8 cellular contexts compared by ENCODE assay signal in the genomic region with DNA sequence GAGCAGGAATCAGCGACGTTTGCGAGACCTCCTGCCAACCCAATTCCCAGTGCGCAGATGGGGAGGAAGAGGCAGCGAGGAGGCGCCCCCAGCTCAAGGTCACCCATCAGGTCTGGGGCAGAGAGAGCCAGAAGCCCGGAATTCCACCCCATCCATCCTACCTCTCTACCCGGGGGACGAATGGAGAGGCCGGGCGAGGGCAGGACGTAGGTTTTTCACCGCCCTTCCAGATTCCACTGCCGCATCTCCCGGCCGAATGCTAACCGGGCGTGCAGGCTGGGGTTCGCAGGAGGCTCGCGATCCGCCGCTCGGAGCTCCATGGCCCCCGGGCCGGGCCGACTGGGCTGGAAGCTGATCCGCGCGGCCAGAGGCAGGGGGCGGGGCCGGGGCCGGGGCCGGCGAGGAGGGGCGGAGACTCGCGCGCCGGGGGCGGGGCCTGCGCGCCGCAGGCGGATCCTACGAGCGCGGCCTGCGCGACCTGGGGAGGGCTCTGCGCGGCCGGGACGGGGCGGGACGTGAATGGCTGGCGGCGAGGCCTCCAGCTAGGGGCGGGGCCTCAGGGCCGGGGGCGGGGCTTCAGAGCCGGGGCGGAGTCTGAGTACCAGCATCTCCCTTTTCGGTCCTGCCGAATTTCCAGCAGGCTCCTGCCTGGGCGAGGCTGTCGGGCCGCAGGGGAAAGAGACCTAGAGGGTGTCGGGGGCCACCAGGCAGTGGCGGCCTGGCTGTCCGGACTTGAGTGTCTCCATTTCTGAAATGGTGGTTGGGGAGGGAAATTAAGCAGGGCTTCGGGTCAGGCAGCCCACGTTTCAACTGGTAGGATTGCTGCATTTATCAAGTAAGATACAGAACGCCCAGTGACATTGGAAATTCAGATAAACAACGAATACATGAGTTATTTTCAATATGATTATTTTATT. TPM values are rescaled to one million over a fixed set of nuclear protein-coding genes. Genes with fewer than 3 reads are reported as not detected.
A peak's percentile ranks its signal among the peaks of the same experiment; 100 is the strongest.
DNase-seq lines count a peak whose midpoint lies in the region; ATAC-seq and TF ChIP-seq lines count a peak whose summit lies in the region.

A gene with protein sequence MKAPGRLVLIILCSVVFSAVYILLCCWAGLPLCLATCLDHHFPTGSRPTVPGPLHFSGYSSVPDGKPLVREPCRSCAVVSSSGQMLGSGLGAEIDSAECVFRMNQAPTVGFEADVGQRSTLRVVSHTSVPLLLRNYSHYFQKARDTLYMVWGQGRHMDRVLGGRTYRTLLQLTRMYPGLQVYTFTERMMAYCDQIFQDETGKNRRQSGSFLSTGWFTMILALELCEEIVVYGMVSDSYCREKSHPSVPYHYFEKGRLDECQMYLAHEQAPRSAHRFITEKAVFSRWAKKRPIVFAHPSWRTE (minus strand): TSS at position 377 of the 917 bp plus-strand sequence. CDS start 622 bp downstream, outside the sequence.

- H3K9me3 ChIP-seq in T-helper 17 cell (ENCODE audit: control insufficient read depth, low read length, poor library complexity, severe bottlenecking) (no peaks in the 10 kb centered on the region), prostate gland (no peaks in the 10 kb centered on the region), upper lobe of right lung (no peaks in the 10 kb centered on the region)

- TF ChIP-seq CTCF in GM12864 (IDR thresholded peaks at IDR 0.05; ENCODE audit: low read depth, low read length, missing control alignments) (no peak), prostate gland (IDR thresholded peaks at IDR 0.05) (no peak), upper lobe of right lung (IDR thresholded peaks at IDR 0.05) (no peak)

- H3K27me3 ChIP-seq in prostate gland (replicated peaks; ENCODE audit: insufficient read depth): no peaks in the 10 kb centered on the region
- no peaks in the 10 kb centered on the region for H3K27me3 ChIP-seq in upper lobe of right lung

- H3K4me1 Mint-ChIP-seq in T-helper 17 cell: peaks cover 27% of the 10 kb centered on the region

- DNase-seq in GM12864 (ENCODE audit: low read depth): no peak
- DNase-seq in NCI-H1417 treated with DMSO at 0.1 percent for 48 hours (lab: John Stamatoyannopoulos, UW): peak; percentile 17
- peak; percentile 89 to 97 (median 97) for DNase-seq in T-helper 17 cell
- peak; percentile 89 for DNase-seq in amniotic stem cell (lab: John Stamatoyannopoulos, UW)
- peak; percentile 94 for DNase-seq in left cardiac atrium
- peak; percentile 85 for DNase-seq in prostate gland (ENCODE audit: low spot score)
- peak; percentile 98 for DNase-seq in upper lobe of right lung

- H3K27ac ChIP-seq in prostate gland (peak within 1 kb of the TSS; percentile 58 to 66), upper lobe of right lung (peak within 1 kb of the TSS; percentile 47)

- H3K36me3 ChIP-seq in prostate gland (no peaks in the 10 kb centered on the region), upper lobe of right lung (peaks cover 14% of the 10 kb centered on the region)

- peak within 1 kb of the TSS; percentile 27 for H3K27ac Mint-ChIP-seq in T-helper 17 cell

- peak; percentile 74 for TF ChIP-seq POLR2A in prostate gland (IDR thresholded peaks at IDR 0.05)

- no peaks in the 10 kb centered on the region for H3K27me3 Mint-ChIP-seq in T-helper 17 cell

- ATAC-seq in HG02678 (IDR thresholded peaks at IDR 0.05; ENCODE audit: unreplicated experiment) (peak; percentile 79), T-helper 17 cell (peak; percentile 98), left cardiac atrium (peak; percentile 94), upper lobe of right lung (peak; percentile 92)

- no peaks in the 10 kb centered on the region for H3K36me3 Mint-ChIP-seq in T-helper 17 cell (ENCODE audit: low read depth)

- H3K4me1 ChIP-seq in prostate gland (replicated peaks): no peaks in the 10 kb centered on the region
- H3K4me1 ChIP-seq in upper lobe of right lung: peaks cover 55% of the 10 kb centered on the region

- intact Hi-C loops in left cardiac atrium (cut with DNase I): loop anchor here in 1 of 2 donors (5.0 kb wide), 2 partner anchors 40 to 180 kb away; a partner anchor contains a TSS
- intact Hi-C loops in prostate gland (cut with DNase I): loop anchor here (5.0 to 10.0 kb wide), 4 partner anchors 115 to 412 kb away; a partner anchor contains a TSS
- intact Hi-C loops in upper lobe of right lung (cut with DNase I): no loop called here

- H3K4me3 Mint-ChIP-seq in T-helper 17 cell: peak within 1 kb of the TSS; percentile 85

- WGBS in prostate gland: 3% methylated on average over 75 of the region's 75 CpGs

- peak within 1 kb of the TSS; percentile 92 for H3K4me3 ChIP-seq in GM12864 (ENCODE audit: low read depth, low read length)
- peak within 1 kb of the TSS; percentile 39 to 42 for H3K4me3 ChIP-seq in prostate gland
- H3K4me3 ChIP-seq in upper lobe of right lung: peak within 1 kb of the TSS; percentile 77

RNA-seq across cellular contexts. Expression of the gene that starts here (rescaled TPM):
- 10 to 100 TPM; 18.5 to 22.1 TPM for total RNA-seq in T-helper 17 cell
- total RNA-seq in left cardiac atrium: 10 to 100 TPM; 35.8 to 49.9 TPM
- total RNA-seq in prostate gland: 10 to 100 TPM; 21.8 to 47.0 TPM
- total RNA-seq in upper lobe of right lung: 58.8 TPM

Comparison
In these comparisons a context has a peak if more than half of its experiments do, and no peak if none do; other contexts are left out.
1. H3K4me3 ChIP-seq: peak in every context shown above with its lines; median percentile 92 in GM12864; 77 in upper lobe of right lung; 40 in prostate gland.